In genomic region chr15:69783211-69783610, GRCh38 we compare ENCODE assay signal across 20 cellular contexts.
DNase-seq lines count a peak whose midpoint lies in the region; ATAC-seq and TF ChIP-seq lines count a peak whose summit lies in the region.
"Had no signal": no experiment of that assay in that cellular context is flagged by ENCODE, and none has a peak within 500 bp of the region (broad histone marks: within the 10 kb centered on the region; RNA-seq: fewer than 3 reads in every experiment).

No MANE protein-coding gene starts in this region.

- no peak for TF ChIP-seq POLR2A in GM18505 (IDR thresholded peaks at IDR 0.05; ENCODE audit: borderline replicate concordance, extremely low read depth, insufficient read depth, insufficient read length)

- ATAC-seq in GM18505 (IDR thresholded peaks at IDR 0.05; ENCODE audit: unreplicated experiment) = no peak
- ATAC-seq: lower lobe of right lung had no signal

- peak; percentile 8 for DNase-seq in NCI-H2107 treated with DMSO at 0.1 percent for 48 hours (lab: John Stamatoyannopoulos, UW; ENCODE audit: unreplicated experiment)
- no peak for DNase-seq in NCI-H2107 (lab: John Stamatoyannopoulos, UW)
- DNase-seq in NCI-H1105 (lab: John Stamatoyannopoulos, UW) = peak; percentile 33
- DNase-seq in NCI-H69 (lab: John Stamatoyannopoulos, UW) = peak; percentile 93
- peak; percentile 18 for DNase-seq in ecto neural progenitor cell (ENCODE audit: low spot score)
- no peak for DNase-seq in GDM1 (lab: John Stamatoyannopoulos, UW)
- no peak for DNase-seq in dedifferentiated amniotic fluid mesenchymal stem cell (ENCODE audit: extremely low spot score)
- DNase-seq: activated gamma-delta T cell; activated naive CD8-positive, alpha-beta T cell treated with anti-CD3 and anti-CD28 coated beads, Interleukin-2, amount 10 ng/mL, durations not matched to agents 7 days and 5 days; activated T-cell treated with anti-CD3 and anti-CD28 coated beads, Interleukin-2, amount 50 U/mL, for 24 hours; cortex of kidney; HCEC 1CT; KG1; lower lobe of right lung; MG63; NCI-H446; nephron progenitor cell; T-helper 17 cell; tibial artery had no signal

Comparison
In these comparisons a context has a peak if more than half of its experiments do, and no peak if none do; other contexts are left out.
1. DNase-seq: peak in NCI-H2107 treated with DMSO at 0.1 percent for 48 hours (single experiment), NCI-H1105 (single experiment), NCI-H69 (single experiment) and ecto neural progenitor cell (single experiment); none in NCI-H2107 (single experiment), GDM1 (single experiment) and dedifferentiated amniotic fluid mesenchymal stem cell (single experiment).